ENCODE assay signal across 8 cellular contexts in the genomic region with DNA sequence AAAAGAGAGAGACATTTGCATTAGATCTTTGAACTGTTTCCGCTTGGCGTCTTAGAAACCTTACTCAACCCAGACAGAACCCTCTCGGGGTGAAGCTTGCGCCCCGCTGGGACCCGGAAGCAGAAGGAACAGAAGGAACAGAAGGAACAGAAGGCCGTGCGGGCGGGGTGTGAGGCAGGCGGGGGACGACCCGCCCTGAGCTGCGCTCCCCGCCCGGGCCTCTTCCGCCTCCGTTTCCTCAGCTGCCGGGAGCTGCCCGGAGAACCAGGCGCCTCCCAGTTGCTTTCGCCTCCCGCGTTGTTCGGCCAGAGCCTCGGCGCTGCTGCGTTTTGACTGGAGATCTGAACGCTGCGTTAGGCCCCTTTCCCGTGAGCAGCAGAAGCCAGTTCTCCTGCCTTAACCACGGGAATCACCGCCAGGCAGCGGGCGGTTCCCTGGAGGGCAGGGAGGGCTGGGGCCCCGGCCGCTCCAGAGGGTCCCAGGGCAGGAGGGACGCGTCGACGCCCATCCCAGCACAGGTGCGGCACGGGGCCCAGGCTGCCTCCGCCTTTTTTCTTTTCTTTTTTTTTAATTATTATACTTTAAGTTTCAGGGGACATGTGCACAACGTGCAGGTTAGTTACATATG. TPM values are rescaled to one million over a fixed set of nuclear protein-coding genes. Genes with fewer than 3 reads are reported as not detected.
DNase-seq lines count a peak whose midpoint lies in the region; ATAC-seq lines count a peak whose summit lies in the region.

No MANE protein-coding gene starts in this region.

- H3K4me1 Mint-ChIP-seq in CD8-positive, alpha-beta memory T cell, result no peaks in the 10 kb centered on the region
- H3K4me1 Mint-ChIP-seq in activated CD8-positive, alpha-beta memory T cell treated with anti-CD3 and anti-CD28 coated beads, Interleukin-2, amount 10 ng/mL, durations not matched to agents 7 days and 5 days, result no peaks in the 10 kb centered on the region
- peaks cover 0 to 5% of the 10 kb centered on the region in 2 donors for H3K4me1 Mint-ChIP-seq in immature natural killer cell

- H3K27me3 ChIP-seq in CD8-positive, alpha-beta memory T cell (ENCODE audit: insufficient read depth, low read length, poor library complexity, severe bottlenecking), result no peaks in the 10 kb centered on the region
- H3K27me3 ChIP-seq in H7 (ENCODE audit: control insufficient read depth, insufficient read depth, low read length), result no peaks in the 10 kb centered on the region

- peaks cover 7 to 11% (median 10%) of the 10 kb centered on the region in 5 donors for H3K9me3 Mint-ChIP-seq in CD8-positive, alpha-beta memory T cell
- peaks cover 10% of the 10 kb centered on the region for H3K9me3 Mint-ChIP-seq in activated CD8-positive, alpha-beta memory T cell treated with anti-CD3 and anti-CD28 coated beads, Interleukin-2, amount 10 ng/mL, durations not matched to agents 7 days and 5 days (ENCODE audit: low read depth)
- H3K9me3 Mint-ChIP-seq in immature natural killer cell, result peaks cover 0 to 8% (median 5%) of the 10 kb centered on the region in 6 donors

- POLR2A ChIA-PET in CD8-positive, alpha-beta memory T cell (lab: Charles Lee), result interaction anchor here (0.7 kb wide), 1 partner anchor 118 kb away, joined by 3 read pairs; no protein-coding TSS in a partner anchor

- DNase-seq in CD8-positive, alpha-beta memory T cell, result peak in 2 of 5 donors; percentile 41 to 63
- DNase-seq in H7, result peak; percentile 67
- DNase-seq in activated CD8-positive, alpha-beta memory T cell treated with anti-CD3 and anti-CD28 coated beads, Interleukin-2, amount 10 ng/mL, durations not matched to agents 7 days and 5 days, result peak; percentile 70
- DNase-seq in immature natural killer cell, result peak in 2 of 3 donors; percentile 11 to 25
- no peak for DNase-seq in inferior parietal cortex (ENCODE audit: extremely low spot score)
- DNase-seq in cerebellar cortex (ENCODE audit: low spot score), result no peak
- DNase-seq in NCI-H2081 (lab: John Stamatoyannopoulos, UW), result no peak

- no peak overlapping the region for H3K27ac ChIP-seq in CD8-positive, alpha-beta memory T cell (ENCODE audit: low read depth, low read length)

- H3K27ac Mint-ChIP-seq in CD8-positive, alpha-beta memory T cell, result peak overlapping the region in 5 of 8 donors; percentile 56 to 73 (median 64)
- H3K27ac Mint-ChIP-seq in activated CD8-positive, alpha-beta memory T cell treated with anti-CD3 and anti-CD28 coated beads, Interleukin-2, amount 10 ng/mL, durations not matched to agents 7 days and 5 days, result peak overlapping the region; percentile 75
- H3K27ac Mint-ChIP-seq in immature natural killer cell, result peak overlapping the region in 2 of 6 donors; percentile 50 to 72

- peak overlapping the region; percentile 65 to 93 (median 72) for H3K4me3 Mint-ChIP-seq in CD8-positive, alpha-beta memory T cell
- H3K4me3 Mint-ChIP-seq in activated CD8-positive, alpha-beta memory T cell treated with anti-CD3 and anti-CD28 coated beads, Interleukin-2, amount 10 ng/mL, durations not matched to agents 7 days and 5 days, result peak overlapping the region; percentile 74
- peak overlapping the region; percentile 69 to 81 (median 72) for H3K4me3 Mint-ChIP-seq in immature natural killer cell

- no peaks in the 10 kb centered on the region for H3K27me3 Mint-ChIP-seq in CD8-positive, alpha-beta memory T cell
- H3K27me3 Mint-ChIP-seq in activated CD8-positive, alpha-beta memory T cell treated with anti-CD3 and anti-CD28 coated beads, Interleukin-2, amount 10 ng/mL, durations not matched to agents 7 days and 5 days, result no peaks in the 10 kb centered on the region
- H3K27me3 Mint-ChIP-seq in immature natural killer cell (ENCODE audit: low read depth in 3 of 3), result peaks cover 0 to 2% (median 1%) of the 10 kb centered on the region in 3 donors

- CTCF ChIA-PET in CD8-positive, alpha-beta memory T cell (lab: Charles Lee), result no interaction called here
- CTCF ChIA-PET in activated CD8-positive, alpha-beta memory T cell treated with anti-CD3 and anti-CD28 coated beads, Interleukin-2, amount 10 ng/mL, durations not matched to agents 7 days and 5 days (lab: Charles Lee), result interaction anchor here (1.1 kb wide), 1 partner anchor 12 kb away, joined by 4 read pairs; no protein-coding TSS in a partner anchor

- H3K4me3 ChIP-seq in CD8-positive, alpha-beta memory T cell (ENCODE audit: low read length), result no peak overlapping the region
- no peak overlapping the region for H3K4me3 ChIP-seq in H7 (ENCODE audit: insufficient read depth, low read depth, low read length)

- no peaks in the 10 kb centered on the region for H3K4me1 ChIP-seq in CD8-positive, alpha-beta memory T cell (ENCODE audit: insufficient read depth, low read length)

- H3K36me3 ChIP-seq in CD8-positive, alpha-beta memory T cell (ENCODE audit: insufficient read depth, low read length), result no peaks in the 10 kb centered on the region
- no peaks in the 10 kb centered on the region for H3K36me3 ChIP-seq in H7 (replicated peaks; ENCODE audit: control insufficient read depth, insufficient read depth, low read length)

- ATAC-seq in activated CD8-positive, alpha-beta memory T cell treated with anti-CD3 and anti-CD28 coated beads, Interleukin-2, amount 10 ng/mL, durations not matched to agents 7 days and 5 days, result peak; percentile 97
- no peak for ATAC-seq in HG02588 (IDR thresholded peaks at IDR 0.05; ENCODE audit: unreplicated experiment)

- no peaks in the 10 kb centered on the region for H3K9me3 ChIP-seq in CD8-positive, alpha-beta memory T cell (ENCODE audit: low read length)

- peaks cover 0 to 9% (median 5%) of the 10 kb centered on the region in 3 donors for H3K36me3 Mint-ChIP-seq in CD8-positive, alpha-beta memory T cell
- peaks cover 12% of the 10 kb centered on the region for H3K36me3 Mint-ChIP-seq in activated CD8-positive, alpha-beta memory T cell treated with anti-CD3 and anti-CD28 coated beads, Interleukin-2, amount 10 ng/mL, durations not matched to agents 7 days and 5 days
- peaks cover 6 to 9% (median 9%) of the 10 kb centered on the region in 3 donors for H3K36me3 Mint-ChIP-seq in immature natural killer cell

RNA-seq across cellular contexts. Expression of a gene that starts 19.3 kb away (rescaled TPM):
- under 1 TPM in 1 of 2 experiments, not detected in 1; 0.29 TPM for total RNA-seq in CD8-positive, alpha-beta memory T cell
- not detected for polyA plus RNA-seq in CD8-positive, alpha-beta memory T cell
- 36.1 and 75.7 TPM in 2 replicates for total RNA-seq in H7 (2014; rRNA removed; shearing (Covaris generic))
- not detected for total RNA-seq in activated CD8-positive, alpha-beta memory T cell treated with anti-CD3 and anti-CD28 coated beads, Interleukin-2, amount 10 ng/mL, durations not matched to agents 7 days and 5 days
- polyA plus RNA-seq in immature natural killer cell, result under 1 TPM in 1 of 3 donors, not detected in 2; 0.72 TPM

Comparison
In these comparisons a context has a peak if more than half of its experiments do, and no peak if none do; other contexts are left out.
1. DNase-seq: peak in H7 (single experiment), activated CD8-positive, alpha-beta memory T cell treated with anti-CD3 and anti-CD28 coated beads, Interleukin-2, amount 10 ng/mL, durations not matched to agents 7 days and 5 days (single experiment) and immature natural killer cell (2 of 3); none in inferior parietal cortex (single experiment), cerebellar cortex (single experiment) and NCI-H2081 (0 of 2).
2. RNA of a gene that starts 19.3 kb away (total RNA-seq): 36.1 to 75.7 TPM in H7; 0.29 TPM in CD8-positive, alpha-beta memory T cell and not detected in activated CD8-positive, alpha-beta memory T cell treated with anti-CD3 and anti-CD28 coated beads, Interleukin-2, amount 10 ng/mL, durations not matched to agents 7 days and 5 days; every median in the first group is over 10 times any median in the second.
3. Peak in every context shown above with its lines, with median percentiles within 50 percentile points of each other: H3K4me3 Mint-ChIP-seq.